In the genomic region with DNA sequence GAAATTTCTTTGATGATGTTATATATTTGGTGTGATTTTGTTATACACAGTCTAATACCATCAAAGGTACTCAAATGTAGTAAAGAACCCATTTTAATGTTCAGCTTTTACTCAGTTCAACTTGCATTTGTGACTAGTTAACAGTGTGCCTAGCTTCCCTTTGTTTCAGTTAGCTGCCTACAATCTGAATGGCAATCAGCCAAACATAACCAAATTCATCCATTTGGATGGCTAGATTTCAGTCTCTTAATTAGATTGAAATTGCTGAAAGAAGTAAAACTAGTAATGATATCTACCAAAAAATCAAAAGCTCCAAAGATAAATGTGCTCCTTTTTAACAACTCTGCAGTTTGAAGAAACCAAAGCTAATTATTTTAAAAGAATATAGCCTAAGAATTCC, we compare ENCODE assay signal across 21 cellular contexts. TPM values are rescaled to one million over a fixed set of nuclear protein-coding genes. Genes with fewer than 3 reads are reported as not detected.
"Had no signal": no experiment of that assay in that cellular context is flagged by ENCODE, and none has a peak within 500 bp of the region (broad histone marks: within the 10 kb centered on the region; RNA-seq: fewer than 3 reads in every experiment).

No MANE protein-coding gene starts in this region.

- H3K27ac ChIP-seq: breast epithelium, tibial nerve had no signal

- H3K4me1 ChIP-seq: breast epithelium had no signal

- H3K4me3 ChIP-seq: breast epithelium, tibial nerve had no signal

- H3K9me3 ChIP-seq: breast epithelium, tibial nerve had no signal

- H3K36me3 ChIP-seq: breast epithelium, tibial nerve had no signal

- DNase-seq: activated CD4-positive, alpha-beta T cell treated with anti-CD3 and anti-CD28 coated beads for 36 hours; activated CD4-positive, CD25-positive, alpha-beta regulatory T cell; activated CD8-positive, alpha-beta memory T cell treated with anti-CD3 and anti-CD28 coated beads, Interleukin-2, amount 10 ng/mL, durations not matched to agents 7 days and 5 days; activated CD8-positive, alpha-beta T cell treated with anti-CD3 and anti-CD28 coated beads, Interleukin-2, amount 10 ng/mL, durations not matched to agents 7 days and 5 days; activated T-cell treated with anti-CD3 and anti-CD28 coated beads, Interleukin-2, amount 50 U/mL, for 48 hours; central memory CD4-positive, alpha-beta T cell; endodermal cell; foreskin fibroblast; head of caudate nucleus; hippocampal formation; kidney; naive B cell; nucleus accumbens; posterior cingulate gyrus; right cardiac atrium; stimulated activated CD4-positive, alpha-beta T cell treated with anti-CD3 and anti-CD28 coated beads, Interleukin-2, amount 100 ng/mL, for 48 hours; stimulated activated naive CD4-positive, alpha-beta T cell treated with Interleukin-2 at 50 U/mL for 16 hours had no signal

- ATAC-seq: activated CD4-positive, alpha-beta T cell treated with anti-CD3 and anti-CD28 coated beads for 36 hours; activated CD8-positive, alpha-beta memory T cell treated with anti-CD3 and anti-CD28 coated beads, Interleukin-2, amount 10 ng/mL, durations not matched to agents 7 days and 5 days; activated CD8-positive, alpha-beta T cell treated with anti-CD3 and anti-CD28 coated beads, Interleukin-2, amount 10 ng/mL, durations not matched to agents 7 days and 5 days; esophagus mucosa; right cardiac atrium had no signal

RNA-seq across cellular contexts. Expression of gene EPHA7, which starts 6.9 kb away (rescaled TPM):
- total RNA-seq: activated CD4-positive, alpha-beta T cell treated with anti-CD3 and anti-CD28 coated beads for 36 hours; activated CD8-positive, alpha-beta memory T cell treated with anti-CD3 and anti-CD28 coated beads, Interleukin-2, amount 10 ng/mL, durations not matched to agents 7 days and 5 days; activated CD8-positive, alpha-beta T cell treated with anti-CD3 and anti-CD28 coated beads, Interleukin-2, amount 10 ng/mL, durations not matched to agents 7 days and 5 days; activated T-helper 2 cell treated with anti-CD3 and anti-CD28 coated beads, Interferon-gamma antibody, Interleukin-2, Interleukin-4, amounts not matched to agents 10 μg/mL and 5 μg/mL and 100 μg/mL, durations not matched to agents 14 hours and 24 hours and 36 hours had no signal
